Comparison of ENCODE assay signal across 10 cellular contexts in the genomic region with DNA sequence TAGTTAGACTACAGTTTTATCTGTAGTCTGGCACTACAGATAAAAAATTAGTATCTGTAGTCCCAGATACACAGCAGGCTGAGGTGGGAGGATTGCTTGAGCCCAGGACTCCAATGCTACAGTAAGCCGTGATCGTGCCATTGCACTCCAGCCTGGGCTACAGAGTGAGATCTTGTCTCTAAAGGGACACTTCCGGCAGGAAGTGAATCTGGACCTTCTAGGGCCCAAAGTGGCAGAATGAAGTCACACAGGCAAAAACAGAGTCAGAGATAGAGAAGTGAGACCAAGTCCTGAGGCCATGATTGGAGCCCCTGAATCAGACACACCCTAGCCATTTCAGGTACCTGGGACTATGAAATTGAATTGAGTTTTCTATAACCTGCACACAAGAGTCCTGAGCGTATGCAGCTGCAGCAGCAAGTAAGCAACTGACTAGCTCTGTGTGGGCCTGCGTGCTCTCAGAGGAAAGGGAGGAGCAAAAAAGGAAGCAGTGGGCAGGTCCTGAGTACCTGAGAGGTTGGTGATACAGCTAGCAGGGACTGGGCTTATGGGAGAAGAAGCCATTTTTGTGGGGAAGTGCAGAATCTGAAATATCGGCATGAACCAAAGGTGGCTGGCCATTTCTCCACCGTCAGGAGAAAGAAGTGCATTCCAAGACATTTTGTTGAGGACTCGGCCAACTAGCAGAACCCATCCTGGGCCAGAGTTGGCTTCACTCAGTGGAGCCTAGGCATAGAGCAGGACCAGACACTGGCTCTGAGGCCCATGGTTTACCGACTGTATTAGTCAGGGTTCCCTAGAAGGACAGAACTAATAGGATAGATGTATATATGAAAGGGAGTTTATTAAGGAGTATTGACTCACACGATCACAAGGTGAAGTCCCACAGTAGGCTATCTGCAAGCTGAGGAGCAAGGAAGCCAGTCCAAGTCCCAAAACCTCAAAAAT. TPM values are rescaled to one million over a fixed set of nuclear protein-coding genes. Genes with fewer than 3 reads are reported as not detected.
DNase-seq lines count a peak whose midpoint lies in the region; ATAC-seq, FAIRE-seq and TF ChIP-seq lines count a peak whose summit lies in the region.
"Had no signal": no experiment of that assay in that cellular context is flagged by ENCODE, and none has a peak within 500 bp of the region (broad histone marks: within the 10 kb centered on the region; RNA-seq: fewer than 3 reads in every experiment).

No MANE protein-coding gene starts in this region.

- no peak for FAIRE-seq in astrocyte (lab: Jason Lieb, UNC)

- no peak overlapping the region for H3K4me2 ChIP-seq in astrocyte (ENCODE audit: low read length)

- peaks cover 7% of the 10 kb centered on the region for H3K4me1 Mint-ChIP-seq in astrocyte (ENCODE audit: low read depth, unreplicated experiment)
- peaks cover 7% of the 10 kb centered on the region for H3K4me1 Mint-ChIP-seq in stimulated activated effector memory CD8-positive, alpha-beta T cell treated with anti-CD3 and anti-CD28 coated beads, Interleukin-12 subunit alpha, Interleukin-12 subunit beta, amount 100 ng/mL, for 72 hours

- no peaks in the 10 kb centered on the region for H3K79me2 ChIP-seq in astrocyte (ENCODE audit: insufficient read depth, low read length)

- H3K4me3 Mint-ChIP-seq in astrocyte (ENCODE audit: unreplicated experiment), result no peak overlapping the region
- no peak overlapping the region for H3K4me3 Mint-ChIP-seq in stimulated activated effector memory CD8-positive, alpha-beta T cell treated with anti-CD3 and anti-CD28 coated beads, Interleukin-12 subunit alpha, Interleukin-12 subunit beta, amount 100 ng/mL, for 72 hours
- H3K4me3 Mint-ChIP-seq: HFFc6 had no signal

- H3K9ac ChIP-seq in astrocyte (ENCODE audit: low read length), result no peak overlapping the region

- TF ChIP-seq CTCF in astrocyte (IDR thresholded peaks at IDR 0.05; ENCODE audit: insufficient read depth, low read depth, low read length), result no peak
- no peak for TF ChIP-seq CTCF in foreskin fibroblast (IDR thresholded peaks at IDR 0.05; ENCODE audit: low read depth, low read length)

- H2AFZ ChIP-seq in astrocyte (ENCODE audit: low read depth, low read length), result no peak overlapping the region

- peak overlapping the region; percentile 18 for H3K27ac Mint-ChIP-seq in astrocyte (ENCODE audit: unreplicated experiment)
- peak overlapping the region; percentile 85 for H3K27ac Mint-ChIP-seq in stimulated activated effector memory CD8-positive, alpha-beta T cell treated with anti-CD3 and anti-CD28 coated beads, Interleukin-12 subunit alpha, Interleukin-12 subunit beta, amount 100 ng/mL, for 72 hours
- H3K27ac Mint-ChIP-seq: HFFc6 had no signal

- no peaks in the 10 kb centered on the region for H3K36me3 Mint-ChIP-seq in astrocyte (ENCODE audit: low read depth, unreplicated experiment)
- no peaks in the 10 kb centered on the region for H3K36me3 Mint-ChIP-seq in stimulated activated effector memory CD8-positive, alpha-beta T cell treated with anti-CD3 and anti-CD28 coated beads, Interleukin-12 subunit alpha, Interleukin-12 subunit beta, amount 100 ng/mL, for 72 hours

- H3K27me3 ChIP-seq in astrocyte (ENCODE audit: insufficient read depth, low read length), result no peaks in the 10 kb centered on the region

- no peak overlapping the region for H3K27ac ChIP-seq in astrocyte (ENCODE audit: low read depth, low read length)

- peak; percentile 8 for DNase-seq in activated effector memory CD4-positive, alpha-beta T cell treated with Interleukin-2 at 50 U/mL for 16 hours
- DNase-seq in activated effector memory CD4-positive, alpha-beta T cell treated with anti-CD3 and anti-CD28 coated beads, Interleukin-2, amount 50 U/mL, for 16 hours, result no peak
- DNase-seq in NOMO-1 (lab: John Stamatoyannopoulos, UW; ENCODE audit: unreplicated experiment in 2 of 2), result peak; percentile 9 to 20
- DNase-seq in astrocyte (ENCODE audit: low read depth), result no peak
- DNase-seq in stimulated activated effector memory CD8-positive, alpha-beta T cell treated with anti-CD3 and anti-CD28 coated beads, Interleukin-12 subunit alpha, Interleukin-12 subunit beta, amount 100 ng/mL, for 72 hours (ENCODE audit: low spot score in 2 of 2), result peak in 1 of 2 donors; percentile 36
- DNase-seq in foreskin fibroblast, result no peak
- DNase-seq: HFFc6, NCI-H1092 had no signal

- no peaks in the 10 kb centered on the region for H3K9me3 Mint-ChIP-seq in astrocyte (ENCODE audit: unreplicated experiment)
- no peaks in the 10 kb centered on the region for H3K9me3 Mint-ChIP-seq in stimulated activated effector memory CD8-positive, alpha-beta T cell treated with anti-CD3 and anti-CD28 coated beads, Interleukin-12 subunit alpha, Interleukin-12 subunit beta, amount 100 ng/mL, for 72 hours
- H3K9me3 Mint-ChIP-seq: HFFc6 had no signal

- ATAC-seq in stimulated activated effector memory CD8-positive, alpha-beta T cell treated with anti-CD3 and anti-CD28 coated beads, Interleukin-12 subunit alpha, Interleukin-12 subunit beta, amount 100 ng/mL, for 72 hours, result peak; percentile 39
- ATAC-seq in GM19023 (IDR thresholded peaks at IDR 0.05; ENCODE audit: unreplicated experiment) (no peak), GM18502 (IDR thresholded peaks at IDR 0.05; ENCODE audit: poor library complexity, unreplicated experiment) (no peak)

- H4K20me1 ChIP-seq in astrocyte (ENCODE audit: insufficient read depth, low read length), result no peaks in the 10 kb centered on the region

- H3K36me3 ChIP-seq in astrocyte (ENCODE audit: insufficient read depth, low read length), result no peaks in the 10 kb centered on the region

- no peaks in the 10 kb centered on the region for H3K9me3 ChIP-seq in astrocyte (ENCODE audit: insufficient read depth, low read depth, low read length)

- no peak overlapping the region for H3K4me3 ChIP-seq in astrocyte (ENCODE audit: insufficient read depth, low read depth, low read length)
- no peak overlapping the region for H3K4me3 ChIP-seq in foreskin fibroblast (ENCODE audit: low read depth in 1 of 2, low read length in 2 of 2)

- H3K4me1 ChIP-seq in astrocyte (ENCODE audit: insufficient read depth, low read length), result peaks cover 4% of the 10 kb centered on the region

- peaks cover 20% of the 10 kb centered on the region for H3K27me3 Mint-ChIP-seq in astrocyte (ENCODE audit: low read depth, unreplicated experiment)

RNA-seq across cellular contexts. Expression of a gene that starts 27.2 kb away (rescaled TPM):
- 54.8 and 58.5 TPM in 2 replicates for total RNA-seq in astrocyte

Comparison
In these comparisons a context has a peak if more than half of its experiments do, and no peak if none do; other contexts are left out.
1. DNase-seq: peak in activated effector memory CD4-positive, alpha-beta T cell treated with Interleukin-2 at 50 U/mL for 16 hours (single experiment) and NOMO-1 (2 of 2); none in activated effector memory CD4-positive, alpha-beta T cell treated with anti-CD3 and anti-CD28 coated beads, Interleukin-2, amount 50 U/mL, for 16 hours (single experiment), astrocyte (single experiment) and foreskin fibroblast (0 of 2).